ENCODE assay signal across 10 cellular contexts in genomic region chr6:29974901-29975560, GRCh38. TPM values are rescaled to one million over a fixed set of nuclear protein-coding genes. Genes with fewer than 3 reads are reported as not detected.
DNase-seq lines count a peak whose midpoint lies in the region; ATAC-seq and TF ChIP-seq lines count a peak whose summit lies in the region.
"Had no signal": no experiment of that assay in that cellular context is flagged by ENCODE, and none has a peak within 500 bp of the region (broad histone marks: within the 10 kb centered on the region; RNA-seq: fewer than 3 reads in every experiment).

No MANE protein-coding gene starts in this region.

- peaks cover 0 to 3% (median 0%) of the 10 kb centered on the region in 8 donors for H3K9me3 Mint-ChIP-seq in CD4-positive, alpha-beta memory T cell
- H3K9me3 Mint-ChIP-seq in IgD-negative memory B cell: no peaks in the 10 kb centered on the region
- no peaks in the 10 kb centered on the region for H3K9me3 Mint-ChIP-seq in osteocyte (ENCODE audit: unreplicated experiment)

- H3K4me3 Mint-ChIP-seq in CD4-positive, alpha-beta memory T cell: peak overlapping the region; percentile 46 to 96 (median 92)
- peak overlapping the region; percentile 39 to 98 (median 84) for H3K4me3 Mint-ChIP-seq in IgD-negative memory B cell
- peak overlapping the region; percentile 22 for H3K4me3 Mint-ChIP-seq in osteocyte (ENCODE audit: unreplicated experiment)

- in situ Hi-C loops in ACHN (cut with HindIII; ENCODE audit: low pct_ligation_motif_present, low pct_unique_long_range_greater_than_20kb, low sequenced_read_pairs): no loop called here

- no peaks in the 10 kb centered on the region for H3K36me3 Mint-ChIP-seq in CD4-positive, alpha-beta memory T cell
- H3K36me3 Mint-ChIP-seq in IgD-negative memory B cell: peaks cover 12% of the 10 kb centered on the region
- H3K36me3 Mint-ChIP-seq in osteocyte (ENCODE audit: unreplicated experiment): no peaks in the 10 kb centered on the region

- H3K27me3 ChIP-seq in CD4-positive, alpha-beta memory T cell (ENCODE audit: insufficient read depth, low read length): peaks cover 17% of the 10 kb centered on the region
- H3K27me3 ChIP-seq: body of pancreas had no signal

- no peaks in the 10 kb centered on the region for H3K36me3 ChIP-seq in CD4-positive, alpha-beta memory T cell (ENCODE audit: insufficient read depth, low read length)

- H3K4me1 Mint-ChIP-seq in CD4-positive, alpha-beta memory T cell: peaks cover 30 to 34% (median 32%) of the 10 kb centered on the region in 4 donors
- H3K4me1 Mint-ChIP-seq in IgD-negative memory B cell: peaks cover 15 to 21% (median 20%) of the 10 kb centered on the region in 3 donors
- H3K4me1 Mint-ChIP-seq in osteocyte (ENCODE audit: unreplicated experiment): peaks cover 17% of the 10 kb centered on the region

- no peak for DNase-seq in CD4-positive, alpha-beta memory T cell
- DNase-seq in foreskin fibroblast: no peak
- DNase-seq in osteocyte (ENCODE audit: extremely low spot score, unreplicated experiment): no peak
- no peak for DNase-seq in NCI-H2227 (lab: John Stamatoyannopoulos, UW; ENCODE audit: unreplicated experiment)
- no peak for DNase-seq in ACHN
- no peak for DNase-seq in GM10248 (ENCODE audit: extremely low spot score)
- DNase-seq: stimulated activated CD4-positive, alpha-beta T cell treated with anti-CD3 and anti-CD28 coated beads, Interleukin-4, amount 100 ng/mL, for 24 hours had no signal

- peaks cover 22 to 41% of the 10 kb centered on the region in 2 donors for H3K27me3 Mint-ChIP-seq in CD4-positive, alpha-beta memory T cell
- H3K27me3 Mint-ChIP-seq in IgD-negative memory B cell: peaks cover 46% of the 10 kb centered on the region
- peaks cover 45% of the 10 kb centered on the region for H3K27me3 Mint-ChIP-seq in osteocyte (ENCODE audit: unreplicated experiment)

- ATAC-seq in HG02884 (IDR thresholded peaks at IDR 0.05; ENCODE audit: unreplicated experiment): no peak
- ATAC-seq: body of pancreas had no signal

- H3K4me3 ChIP-seq in CD4-positive, alpha-beta memory T cell (ENCODE audit: low read length in 2 of 2): no peak overlapping the region
- H3K4me3 ChIP-seq in foreskin fibroblast (ENCODE audit: low read depth in 1 of 2, low read length in 2 of 2): peak overlapping the region; percentile 10 to 54

- no peak overlapping the region for H3K27ac ChIP-seq in CD4-positive, alpha-beta memory T cell (ENCODE audit: low read depth, low read length)

- no peaks in the 10 kb centered on the region for H3K9me3 ChIP-seq in CD4-positive, alpha-beta memory T cell (ENCODE audit: control insufficient read depth in 1 of 2, low read length in 2 of 2)
- H3K9me3 ChIP-seq: body of pancreas had no signal

- H3K27ac Mint-ChIP-seq in CD4-positive, alpha-beta memory T cell: peak overlapping the region in 1 of 7 donors; percentile 32
- H3K27ac Mint-ChIP-seq in IgD-negative memory B cell: peak overlapping the region in 1 of 3 donors; percentile 69
- no peak overlapping the region for H3K27ac Mint-ChIP-seq in osteocyte (ENCODE audit: unreplicated experiment)

- H3K4me1 ChIP-seq in CD4-positive, alpha-beta memory T cell (ENCODE audit: insufficient read depth, low read length): peaks cover 25% of the 10 kb centered on the region

- intact Hi-C loops in CD4-positive, alpha-beta memory T cell (cut with micrococcal nuclease): loop anchor here (5.0 to 10.0 kb wide), 2 partner anchors 33 to 220 kb away; partner anchors contain the start of gene HLA-A

- CTCF ChIA-PET in CD4-positive, alpha-beta memory T cell (lab: Charles Lee; ENCODE audit: partially characterized antibody): interaction anchor here (1.5 to 4.1 kb wide), 2 partner anchors 127 to 156 kb away, joined by 3 to 36 read pairs; no protein-coding TSS in a partner anchor
- CTCF ChIA-PET in GM10248 (lab: Yijun Ruan, JAX): interaction anchor here (0.6 to 2.5 kb wide), 9 partner anchors 9 to 325 kb away, joined by 3 to 25 read pairs (median 4); no protein-coding TSS in a partner anchor

- POLR2A ChIA-PET in CD4-positive, alpha-beta memory T cell (lab: Charles Lee; ENCODE audit: partially characterized antibody): interaction anchor here (1.0 to 4.6 kb wide), 8 partner anchors 10 to 127 kb away, joined by 3 to 48 read pairs (median 8); partner anchors contain the start of genes HLA-A and POLR1H
- POLR2A ChIA-PET in GM10248 (lab: Yijun Ruan, JAX): interaction anchor here (0.9 kb wide), 1 partner anchor 20 kb away, joined by 3 read pairs; no protein-coding TSS in a partner anchor

- no peak for TF ChIP-seq CTCF in foreskin fibroblast (IDR thresholded peaks at IDR 0.05; ENCODE audit: low read depth, low read length)
- TF ChIP-seq CTCF in osteocyte (IDR thresholded peaks at IDR 0.05): no peak
- no peak for TF ChIP-seq CTCF in GM10248 (IDR thresholded peaks at IDR 0.05; ENCODE audit: control extremely low read depth, extremely low read depth, low read depth, missing control alignments)

RNA-seq across cellular contexts. Expression of gene HLA-A, which starts 32.7 kb away (rescaled TPM):
- total RNA-seq in CD4-positive, alpha-beta memory T cell: 1,000 to 10,000 TPM; 2,115 to 2,200 TPM
- polyA plus RNA-seq in CD4-positive, alpha-beta memory T cell: 1,000 to 10,000 TPM; 2,923 to 3,137 TPM
- polyA plus RNA-seq in IgD-negative memory B cell: 2,521 TPM
- 293 and 316 TPM in 2 replicates for total RNA-seq in osteocyte

Comparison
In these comparisons a context has a peak if more than half of its experiments do, and no peak if none do; other contexts are left out.
1. H3K4me3 ChIP-seq: peak in foreskin fibroblast (2 of 2); none in CD4-positive, alpha-beta memory T cell (0 of 2).
2. H3K4me3 Mint-ChIP-seq: peak in every context shown above with its lines; median percentile 92 in CD4-positive, alpha-beta memory T cell; 84 in IgD-negative memory B cell; 22 in osteocyte.